Comparison of ENCODE assay signal across 12 cellular contexts in the genomic region with DNA sequence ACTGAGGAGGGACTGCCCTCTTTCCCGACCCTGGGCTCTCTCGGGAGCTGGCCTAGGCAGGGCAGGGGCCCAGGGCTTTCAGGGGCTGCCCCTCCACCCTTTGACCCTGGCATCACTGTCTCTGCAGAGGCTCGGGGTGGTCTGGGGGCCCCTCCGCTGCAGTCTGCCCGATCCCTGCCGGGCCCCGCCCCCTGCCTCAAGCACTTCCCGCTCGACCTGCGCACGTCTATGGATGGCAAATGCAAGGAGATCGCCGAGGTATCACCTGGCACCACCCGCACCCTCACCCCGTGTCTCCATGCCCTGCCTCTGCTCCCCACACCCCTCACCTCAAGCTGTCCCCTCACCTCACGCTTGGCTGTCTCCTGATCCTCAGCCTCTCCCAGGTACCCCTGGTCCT. TPM values are rescaled to one million over a fixed set of nuclear protein-coding genes. Genes with fewer than 3 reads are reported as not detected.
DNase-seq lines count a peak whose midpoint lies in the region; FAIRE-seq and TF ChIP-seq lines count a peak whose summit lies in the region.
"Had no signal": no experiment of that assay in that cellular context is flagged by ENCODE, and none has a peak within 500 bp of the region (broad histone marks: within the 10 kb centered on the region; RNA-seq: fewer than 3 reads in every experiment).

No MANE protein-coding gene starts in this region.

- H2BK20ac ChIP-seq in H1 (ENCODE audit: low read length) = no peak overlapping the region

- TF ChIP-seq POLR2A in H1 (IDR thresholded peaks at IDR 0.05; ENCODE audit: control extremely low read depth in 1 of 2, low read depth in 2 of 2, low read length in 2 of 2) = no peak

- no peak overlapping the region for H3K18ac ChIP-seq in H1 (ENCODE audit: extremely low read depth, low read length)

- no peak overlapping the region for H4K5ac ChIP-seq in H1 (ENCODE audit: insufficient read length, low read depth, low read length)

- H3K4ac ChIP-seq in H1 (replicated peaks; ENCODE audit: insufficient read length, low read depth, low read length) = no peak overlapping the region

- H2AK5ac ChIP-seq in H1 (ENCODE audit: low read depth, low read length) = 0 out of 2 replicates have a peak overlapping the region, but pooled peaks have one; percentile 53

- H2BK5ac ChIP-seq in H1 (ENCODE audit: low read depth, low read length) = no peak overlapping the region

- DNase-seq in BE2C (peak; percentile 9), DMS79 treated with DMSO at 0.1 percent for 48 hours (lab: John Stamatoyannopoulos, UW) (peak; percentile 44), H1 (ENCODE audit: low read depth in 1 of 2, low spot score in 2 of 2) (no peak), GM19238 (ENCODE audit: insufficient read length, low spot score) (no peak), NCI-H2171 treated with DMSO at 0.1 percent for 48 hours (lab: John Stamatoyannopoulos, UW) (no peak), COLO829 (ENCODE audit: low spot score) (no peak)
- DNase-seq: activated naive CD8-positive, alpha-beta T cell treated with anti-CD3 and anti-CD28 coated beads, Interleukin-2, amount 10 ng/mL, durations not matched to agents 7 days and 5 days; erythroblast; heart right ventricle; NCI-H69 had no signal

- H3K4me3 ChIP-seq in BE2C (ENCODE audit: low read depth, low read length) (no peak overlapping the region), H1 (ENCODE audit: extremely low read depth in 1 of 4, insufficient read depth in 2 of 4, low read depth in 3 of 4, low read length in 4 of 4) (no peak overlapping the region)
- H3K4me3 ChIP-seq: heart right ventricle had no signal

- no peak for FAIRE-seq in H1 (lab: Jason Lieb, UNC)

- no peak for TF ChIP-seq RAD21 in H1 (IDR thresholded peaks at IDR 0.05 in 1 of 2, conservative IDR thresholded peaks at IDR 0.05 in 1 of 2; ENCODE audit: low read depth in 2 of 2, low read length in 2 of 2)

- H3K27ac ChIP-seq in H1 (ENCODE audit: low read depth, low read length) = no peak overlapping the region
- H3K27ac ChIP-seq: C4-2B had no signal

- no peak overlapping the region for H2BK120ac ChIP-seq in H1 (replicated peaks; ENCODE audit: low read depth, low read length)

- no peak overlapping the region for H3K14ac ChIP-seq in H1 (ENCODE audit: insufficient read length)

- peak overlapping the region in 1 of 4 experiments; percentile 7; a peak in 1 of 7 replicates for H3K9ac ChIP-seq in H1 (replicated peaks in 1 of 4; ENCODE audit: extremely low read depth in 1 of 4, low read depth in 3 of 4, low read length in 3 of 4)

- H3K79me2 ChIP-seq in H1 (ENCODE audit: control insufficient read depth in 1 of 2, insufficient read depth in 2 of 2, low read length in 2 of 2) = peaks cover 0 to 37% of the 10 kb centered on the region in 2 experiments; a peak in 2 of 4 replicates

- POLR2A ChIA-PET in H1 (lab: Charles Lee; ENCODE audit: partially characterized antibody) = interaction anchor here (1.3 to 3.0 kb wide), 4 partner anchors 8 to 76 kb away, joined by 3 to 16 read pairs (median 9); a partner anchor contains a TSS

- peaks cover 5 to 34% of the 10 kb centered on the region in 2 experiments for H4K20me1 ChIP-seq in H1 (replicated peaks in 1 of 2; ENCODE audit: control insufficient read depth in 1 of 2, insufficient read depth in 2 of 2, low read length in 2 of 2)

- H3K36me3 ChIP-seq in BE2C (peaks cover 55% of the 10 kb centered on the region), H1 (ENCODE audit: control insufficient read depth in 2 of 4, insufficient read depth in 4 of 4, low read length in 3 of 4) (peaks cover 11 to 27% (median 19%) of the 10 kb centered on the region in 4 experiments; a peak in 7 of 8 replicates)

- TF ChIP-seq CTCF in BE2C (IDR thresholded peaks at IDR 0.05; ENCODE audit: low read depth, low read length) (no peak), H1 (IDR thresholded peaks at IDR 0.05; ENCODE audit: control extremely low read depth in 1 of 3, insufficient read depth in 1 of 3, low read depth in 1 of 3, low read length in 3 of 3) (no peak)

- no peak overlapping the region for H2BK15ac ChIP-seq in H1 (ENCODE audit: low read length)

- CTCF ChIA-PET in H1 (lab: Charles Lee; ENCODE audit: partially characterized antibody) = interaction anchor here (1.0 to 10.4 kb wide), 10 partner anchors 12 to 147 kb away, joined by 3 to 73 read pairs (median 6); a partner anchor contains a TSS

- H3K4me2 ChIP-seq in H1 (ENCODE audit: insufficient read depth in 1 of 2, low read depth in 2 of 2, low read length in 2 of 2) = no peak overlapping the region

- no peak overlapping the region for H2AFZ ChIP-seq in H1 (ENCODE audit: low read length)

- H4K8ac ChIP-seq in H1 (ENCODE audit: extremely low read depth, insufficient read depth, low read length) = peak overlapping the region; percentile 71; the same call in 1 of the 2 replicates

- peaks cover 6% of the 10 kb centered on the region for H3K23me2 ChIP-seq in H1 (ENCODE audit: low read depth, low read length)

- H2BK12ac ChIP-seq in H1 (ENCODE audit: low read depth, low read length) = no peak overlapping the region

- no peaks in the 10 kb centered on the region for H3K27me3 ChIP-seq in BE2C
- H3K27me3 ChIP-seq in H1 (replicated peaks in 1 of 4; ENCODE audit: control insufficient read depth in 3 of 4, extremely low read depth in 1 of 4, insufficient read depth in 3 of 4, low read length in 3 of 4) = no peaks in the 10 kb centered on the region
- H3K27me3 ChIP-seq: heart right ventricle had no signal

- H3K23ac ChIP-seq in H1 (ENCODE audit: insufficient read length) = no peak overlapping the region

- 72% methylated on average over 3 of the region's 16 CpGs; no CpG with 5 or more reads in 1 of the 2 experiments for WGBS in H1 (ENCODE audit: extremely low coverage in 1 of 2, insufficient coverage in 1 of 2, insufficient read length in 1 of 2, insufficient replicate concordance in 2 of 2, low coverage in 1 of 2, low lambda C conversion rate in 2 of 2, missing lambda C conversion rate in 1 of 2), 2 experiments

- H4K91ac ChIP-seq in H1 (replicated peaks; ENCODE audit: insufficient read length, low read length) = no peak overlapping the region

- peaks cover 33% of the 10 kb centered on the region for H3K4me1 ChIP-seq in BE2C
- H3K4me1 ChIP-seq in H1 (replicated peaks in 1 of 4; ENCODE audit: control insufficient read depth in 3 of 4, insufficient read depth in 4 of 4, low read length in 3 of 4) = peaks cover 0 to 9% (median 5%) of the 10 kb centered on the region in 4 experiments; a peak in 5 of 7 replicates

- H3K56ac ChIP-seq in H1 (replicated peaks; ENCODE audit: insufficient read length, low read depth, low read length) = no peak overlapping the region

- no peak for TF ChIP-seq EP300 in H1 (IDR thresholded peaks at IDR 0.05; ENCODE audit: borderline replicate concordance in 1 of 2, low read depth in 2 of 2, low read length in 2 of 2)

- no peaks in the 10 kb centered on the region for H3K9me3 ChIP-seq in BE2C
- no peaks in the 10 kb centered on the region for H3K9me3 ChIP-seq in H1 (ENCODE audit: insufficient read depth in 2 of 2, low read depth in 1 of 2, low read length in 1 of 2)
- H3K9me3 ChIP-seq: heart right ventricle had no signal

- peaks cover 17% of the 10 kb centered on the region for H3K79me1 ChIP-seq in H1 (ENCODE audit: low read depth, low read length)

RNA-seq across cellular contexts. Expression of a gene that starts 5.5 kb away (rescaled TPM):
- polyA plus RNA-seq in BE2C (2012; ENCODE audit: insufficient read depth, insufficient read length, low read depth) = 188 TPM
- 67.7 and 69.4 TPM in 2 replicates for total RNA-seq in H1 (2021; fragmentation: NEBNext Ultra II Directional; extraction: Animal tissue kit (Norgen Biotek cat#: 25700))
- polyA plus RNA-seq in H1 (2011; rRNA removed) = 37.2 and 52.8 TPM in 2 replicates
- 37.9 TPM for polyA plus RNA-seq in H1 (2011; cell fraction: cytosol; rRNA removed)
- 294 TPM for polyA plus RNA-seq in H1 (2011; cell fraction: nucleus; rRNA removed)
- 48.2 to 52.4 TPM (median 49.0 TPM) in 4 replicates for polyA plus RNA-seq in H1 (2012, experiment 1 of 2)
- polyA plus RNA-seq in H1 (2012, experiment 2 of 2) = 39.0 TPM
- 28.5 TPM for polyA plus RNA-seq in H1 (2013, experiment 1 of 2)
- 27.0 TPM for polyA plus RNA-seq in H1 (2013, experiment 2 of 2)
- polyA minus RNA-seq in H1 (2011; rRNA and poly(A)+ RNA removed) = 47.4 and 58.0 TPM in 2 replicates
- polyA minus RNA-seq in H1 (2011; cell fraction: cytosol; rRNA and poly(A)+ RNA removed) = 29.3 TPM
- polyA minus RNA-seq in H1 (2011; cell fraction: nucleus; rRNA and poly(A)+ RNA removed) = 60.7 TPM

RNA-seq across cellular contexts. Expression of a gene that starts 5.8 kb away (rescaled TPM):
- polyA plus RNA-seq in BE2C (2012; ENCODE audit: insufficient read depth, insufficient read length, low read depth) = not detected
- not detected in 2 replicates for total RNA-seq in H1 (2021; fragmentation: NEBNext Ultra II Directional; extraction: Animal tissue kit (Norgen Biotek cat#: 25700))
- 0.05 and 0.14 TPM in 2 replicates for polyA plus RNA-seq in H1 (2011; rRNA removed)
- polyA plus RNA-seq in H1 (2011; cell fraction: cytosol; rRNA removed) = 0.19 TPM
- 0.16 TPM for polyA plus RNA-seq in H1 (2011; cell fraction: nucleus; rRNA removed)
- 0.13 to 0.37 TPM in 2 of 4 replicates, not detected in the others for polyA plus RNA-seq in H1 (2012, experiment 1 of 2)
- not detected for polyA plus RNA-seq in H1 (2012, experiment 2 of 2)
- polyA plus RNA-seq in H1 (2013, experiment 1 of 2) = 0.12 TPM
- 0.06 TPM for polyA plus RNA-seq in H1 (2013, experiment 2 of 2)
- 0.82 TPM in 1 of 2 replicates, not detected in the other for polyA minus RNA-seq in H1 (2011; rRNA and poly(A)+ RNA removed)
- polyA minus RNA-seq in H1 (2011; cell fraction: cytosol; rRNA and poly(A)+ RNA removed) = not detected
- polyA minus RNA-seq in H1 (2011; cell fraction: nucleus; rRNA and poly(A)+ RNA removed) = 0.50 TPM
- total RNA-seq: heart right ventricle, sciatic nerve had no signal

RNA-seq across cellular contexts. Expression of a gene that starts 30.7 kb away (rescaled TPM):
- 36.2 TPM for polyA plus RNA-seq in BE2C (2012; ENCODE audit: insufficient read depth, insufficient read length, low read depth)
- total RNA-seq in H1 (2021; fragmentation: NEBNext Ultra II Directional; extraction: Animal tissue kit (Norgen Biotek cat#: 25700)) = 11.3 and 18.7 TPM in 2 replicates
- polyA plus RNA-seq in H1 (2011; rRNA removed) = 24.0 and 31.4 TPM in 2 replicates
- polyA plus RNA-seq in H1 (2011; cell fraction: cytosol; rRNA removed) = 20.5 TPM
- polyA plus RNA-seq in H1 (2011; cell fraction: nucleus; rRNA removed) = 20.2 TPM
- 16.0 to 18.7 TPM (median 16.9 TPM) in 4 replicates for polyA plus RNA-seq in H1 (2012, experiment 1 of 2)
- 16.4 TPM for polyA plus RNA-seq in H1 (2012, experiment 2 of 2)
- 12.7 TPM for polyA plus RNA-seq in H1 (2013, experiment 1 of 2)
- 13.7 TPM for polyA plus RNA-seq in H1 (2013, experiment 2 of 2)
- 15.7 and 17.2 TPM in 2 replicates for polyA minus RNA-seq in H1 (2011; rRNA and poly(A)+ RNA removed)
- polyA minus RNA-seq in H1 (2011; cell fraction: cytosol; rRNA and poly(A)+ RNA removed) = 5.1 TPM
- 9.8 TPM for polyA minus RNA-seq in H1 (2011; cell fraction: nucleus; rRNA and poly(A)+ RNA removed)

RNA-seq across cellular contexts. Expression of a gene that starts 42.7 kb away (rescaled TPM):
- polyA plus RNA-seq in BE2C (2012; ENCODE audit: insufficient read depth, insufficient read length, low read depth) = 38.9 TPM
- 9.6 and 12.2 TPM in 2 replicates for total RNA-seq in H1 (2021; fragmentation: NEBNext Ultra II Directional; extraction: Animal tissue kit (Norgen Biotek cat#: 25700))
- 20.7 and 23.1 TPM in 2 replicates for polyA plus RNA-seq in H1 (2011; rRNA removed)
- 19.4 TPM for polyA plus RNA-seq in H1 (2011; cell fraction: cytosol; rRNA removed)
- polyA plus RNA-seq in H1 (2011; cell fraction: nucleus; rRNA removed) = 52.6 TPM
- polyA plus RNA-seq in H1 (2012, experiment 1 of 2) = 15.0 to 24.0 TPM (median 21.6 TPM) in 4 replicates
- 20.0 TPM for polyA plus RNA-seq in H1 (2012, experiment 2 of 2)
- polyA plus RNA-seq in H1 (2013, experiment 1 of 2) = 14.5 TPM
- 14.1 TPM for polyA plus RNA-seq in H1 (2013, experiment 2 of 2)
- 9.3 and 11.2 TPM in 2 replicates for polyA minus RNA-seq in H1 (2011; rRNA and poly(A)+ RNA removed)
- 3.3 TPM for polyA minus RNA-seq in H1 (2011; cell fraction: cytosol; rRNA and poly(A)+ RNA removed)
- polyA minus RNA-seq in H1 (2011; cell fraction: nucleus; rRNA and poly(A)+ RNA removed) = 14.2 TPM

Comparison
In these comparisons a context has a peak if more than half of its experiments do, and no peak if none do; other contexts are left out.
1. DNase-seq: peak in BE2C (single experiment) and DMS79 treated with DMSO at 0.1 percent for 48 hours (single experiment); none in H1 (0 of 2), GM19238 (single experiment), NCI-H2171 treated with DMSO at 0.1 percent for 48 hours (single experiment) and COLO829 (single experiment).